1 cellular context compared by ENCODE assay signal in the genomic region with DNA sequence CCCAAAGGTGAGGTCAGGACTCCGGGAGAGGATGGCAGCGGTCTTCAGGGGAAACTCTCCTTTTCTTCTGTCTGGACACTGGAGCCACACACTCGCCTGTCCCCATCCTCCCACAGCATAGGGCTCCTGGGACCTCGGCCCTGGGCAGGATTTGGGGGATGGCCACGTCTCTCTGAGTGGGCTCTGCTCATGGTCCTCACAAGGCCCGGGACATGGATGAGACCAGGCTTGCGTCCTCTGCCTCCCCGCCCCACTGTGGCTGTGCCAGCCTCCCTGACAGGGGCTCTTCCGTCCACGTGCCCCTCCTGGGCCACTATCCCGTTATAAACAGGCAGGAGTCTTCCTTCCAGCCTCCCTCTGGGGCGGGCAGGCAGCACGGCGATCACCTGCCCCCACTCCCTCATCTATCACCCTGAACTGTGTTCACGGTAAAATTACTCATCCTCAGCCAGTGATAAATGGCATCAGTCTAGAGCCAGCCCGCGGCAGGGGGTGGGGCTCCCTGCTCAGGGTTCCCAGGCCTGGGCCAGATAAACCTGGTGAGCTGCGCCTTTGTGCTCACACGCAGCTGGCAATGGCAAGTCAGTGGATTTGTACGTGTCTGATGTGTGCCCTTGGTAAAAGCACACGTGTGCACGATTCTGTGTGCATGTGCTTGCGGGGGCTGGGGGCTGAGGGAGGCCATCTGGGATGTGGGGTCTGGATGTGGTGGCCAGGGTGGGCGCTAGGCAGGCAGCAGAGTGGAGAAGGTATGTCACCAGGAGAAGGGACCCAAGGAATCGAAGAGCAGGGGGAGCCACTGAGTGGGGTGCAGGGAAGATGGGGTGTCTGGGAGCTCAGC.
A peak's percentile ranks its signal among the peaks of the same experiment; 100 is the strongest.
TF ChIP-seq lines count a peak whose summit lies in the region.

No MANE protein-coding gene starts in this region.

TF ChIP-seq in K562, 482 proteins besides CTCF, POLR2A, EP300 and RAD21 (continues in another document):
- TF ChIP-seq LCOR (CRISPR knock-in tag; IDR thresholded peaks at IDR 0.05) (no peak), SRF (CRISPR knock-in tag; IDR thresholded peaks at IDR 0.05) (no peak), LARP7 (IDR thresholded peaks at IDR 0.05) (no peak), NR4A1 (CRISPR knock-in tag; IDR thresholded peaks at IDR 0.05) (no peak), NR4A1 (tag; IDR thresholded peaks at IDR 0.05) (no peak), KHSRP (IDR thresholded peaks at IDR 0.05) (no peak), MITF (IDR thresholded peaks at IDR 0.05) (no peak), TAF1 (IDR thresholded peaks at IDR 0.05; ENCODE audit: control insufficient read depth, extremely low read depth, insufficient read depth, low read length, severe bottlenecking) (no peak), NFATC3 (IDR thresholded peaks at IDR 0.05) (no peak), RBM39 (optimal IDR thresholded peaks at IDR 0.05; ENCODE audit: low read depth, low read length) (no peak), ZBTB1 (CRISPR knock-in tag; IDR thresholded peaks at IDR 0.05; ENCODE audit: borderline replicate concordance, low read depth) (no peak), KDM1A (IDR thresholded peaks at IDR 0.05) (0 out of 4 replicates have a peak, but pooled peaks of 1 of the 2 experiments have one; percentile 40), GABPA (tag; conservative IDR thresholded peaks at IDR 0.05; ENCODE audit: low read depth) (no peak), NFYB (IDR thresholded peaks at IDR 0.05; ENCODE audit: extremely low read depth, insufficient read length) (no peak), UBTF (IDR thresholded peaks at IDR 0.05; ENCODE audit: borderline replicate concordance in 1 of 2, low read depth in 2 of 2, low read length in 2 of 2) (no peak), HNRNPH1 (optimal IDR thresholded peaks at IDR 0.05; ENCODE audit: low read depth, low read length) (no peak), BHLHE40 (IDR thresholded peaks at IDR 0.05; ENCODE audit: low read length) (peak; percentile 43), TCF7 (IDR thresholded peaks at IDR 0.05; ENCODE audit: borderline replicate concordance) (no peak), ZNF444 (CRISPR knock-in tag; IDR thresholded peaks at IDR 0.05) (no peak), RBM25 (IDR thresholded peaks at IDR 0.05; ENCODE audit: low read depth, low read length, severe bottlenecking) (no peak), SNRNP70 (optimal IDR thresholded peaks at IDR 0.05; ENCODE audit: low read depth, low read length) (no peak), RCOR1 (IDR thresholded peaks at IDR 0.05; ENCODE audit: borderline replicate concordance in 1 of 2, low read depth in 2 of 2, low read length in 2 of 2) (peak in 1 of 2 experiments; percentile 33; a peak in 1 of 4 replicates), BCOR (IDR thresholded peaks at IDR 0.05) (no peak), U2AF1 (optimal IDR thresholded peaks at IDR 0.05; ENCODE audit: low read depth, low read length) (no peak), MAX (CRISPR knock-in tag; IDR thresholded peaks at IDR 0.05) (0 out of 2 replicates have a peak, but pooled peaks have one; percentile 10), XRCC3 (IDR thresholded peaks at IDR 0.05) (no peak), TBP (optimal IDR thresholded peaks at IDR 0.05; ENCODE audit: low read depth, low read length) (no peak), POLR2B (IDR thresholded peaks at IDR 0.05; ENCODE audit: low read depth, partially characterized antibody) (no peak), E2F6 (IDR thresholded peaks at IDR 0.05; ENCODE audit: borderline replicate concordance in 1 of 2, extremely low read depth in 1 of 2, insufficient read depth in 1 of 2, insufficient read length in 1 of 2, low read depth in 1 of 2, low read length in 1 of 2, poor library complexity in 1 of 2, severe bottlenecking in 1 of 2) (no peak)
- TF ChIP-seq, protein P1, sequence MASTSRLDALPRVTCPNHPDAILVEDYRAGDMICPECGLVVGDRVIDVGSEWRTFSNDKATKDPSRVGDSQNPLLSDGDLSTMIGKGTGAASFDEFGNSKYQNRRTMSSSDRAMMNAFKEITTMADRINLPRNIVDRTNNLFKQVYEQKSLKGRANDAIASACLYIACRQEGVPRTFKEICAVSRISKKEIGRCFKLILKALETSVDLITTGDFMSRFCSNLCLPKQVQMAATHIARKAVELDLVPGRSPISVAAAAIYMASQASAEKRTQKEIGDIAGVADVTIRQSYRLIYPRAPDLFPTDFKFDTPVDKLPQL (IDR thresholded peaks at IDR 0.05; ENCODE audit: extremely low read depth, insufficient read length) = no peak
- TF ChIP-seq, protein P2, sequence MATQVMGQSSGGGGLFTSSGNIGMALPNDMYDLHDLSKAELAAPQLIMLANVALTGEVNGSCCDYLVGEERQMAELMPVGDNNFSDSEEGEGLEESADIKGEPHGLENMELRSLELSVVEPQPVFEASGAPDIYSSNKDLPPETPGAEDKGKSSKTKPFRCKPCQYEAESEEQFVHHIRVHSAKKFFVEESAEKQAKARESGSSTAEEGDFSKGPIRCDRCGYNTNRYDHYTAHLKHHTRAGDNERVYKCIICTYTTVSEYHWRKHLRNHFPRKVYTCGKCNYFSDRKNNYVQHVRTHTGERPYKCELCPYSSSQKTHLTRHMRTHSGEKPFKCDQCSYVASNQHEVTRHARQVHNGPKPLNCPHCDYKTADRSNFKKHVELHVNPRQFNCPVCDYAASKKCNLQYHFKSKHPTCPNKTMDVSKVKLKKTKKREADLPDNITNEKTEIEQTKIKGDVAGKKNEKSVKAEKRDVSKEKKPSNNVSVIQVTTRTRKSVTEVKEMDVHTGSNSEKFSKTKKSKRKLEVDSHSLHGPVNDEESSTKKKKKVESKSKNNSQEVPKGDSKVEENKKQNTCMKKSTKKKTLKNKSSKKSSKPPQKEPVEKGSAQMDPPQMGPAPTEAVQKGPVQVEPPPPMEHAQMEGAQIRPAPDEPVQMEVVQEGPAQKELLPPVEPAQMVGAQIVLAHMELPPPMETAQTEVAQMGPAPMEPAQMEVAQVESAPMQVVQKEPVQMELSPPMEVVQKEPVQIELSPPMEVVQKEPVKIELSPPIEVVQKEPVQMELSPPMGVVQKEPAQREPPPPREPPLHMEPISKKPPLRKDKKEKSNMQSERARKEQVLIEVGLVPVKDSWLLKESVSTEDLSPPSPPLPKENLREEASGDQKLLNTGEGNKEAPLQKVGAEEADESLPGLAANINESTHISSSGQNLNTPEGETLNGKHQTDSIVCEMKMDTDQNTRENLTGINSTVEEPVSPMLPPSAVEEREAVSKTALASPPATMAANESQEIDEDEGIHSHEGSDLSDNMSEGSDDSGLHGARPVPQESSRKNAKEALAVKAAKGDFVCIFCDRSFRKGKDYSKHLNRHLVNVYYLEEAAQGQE (CRISPR knock-in tag; IDR thresholded peaks at IDR 0.05; ENCODE audit: low read depth) = no peak
- TF ChIP-seq, protein P3, sequence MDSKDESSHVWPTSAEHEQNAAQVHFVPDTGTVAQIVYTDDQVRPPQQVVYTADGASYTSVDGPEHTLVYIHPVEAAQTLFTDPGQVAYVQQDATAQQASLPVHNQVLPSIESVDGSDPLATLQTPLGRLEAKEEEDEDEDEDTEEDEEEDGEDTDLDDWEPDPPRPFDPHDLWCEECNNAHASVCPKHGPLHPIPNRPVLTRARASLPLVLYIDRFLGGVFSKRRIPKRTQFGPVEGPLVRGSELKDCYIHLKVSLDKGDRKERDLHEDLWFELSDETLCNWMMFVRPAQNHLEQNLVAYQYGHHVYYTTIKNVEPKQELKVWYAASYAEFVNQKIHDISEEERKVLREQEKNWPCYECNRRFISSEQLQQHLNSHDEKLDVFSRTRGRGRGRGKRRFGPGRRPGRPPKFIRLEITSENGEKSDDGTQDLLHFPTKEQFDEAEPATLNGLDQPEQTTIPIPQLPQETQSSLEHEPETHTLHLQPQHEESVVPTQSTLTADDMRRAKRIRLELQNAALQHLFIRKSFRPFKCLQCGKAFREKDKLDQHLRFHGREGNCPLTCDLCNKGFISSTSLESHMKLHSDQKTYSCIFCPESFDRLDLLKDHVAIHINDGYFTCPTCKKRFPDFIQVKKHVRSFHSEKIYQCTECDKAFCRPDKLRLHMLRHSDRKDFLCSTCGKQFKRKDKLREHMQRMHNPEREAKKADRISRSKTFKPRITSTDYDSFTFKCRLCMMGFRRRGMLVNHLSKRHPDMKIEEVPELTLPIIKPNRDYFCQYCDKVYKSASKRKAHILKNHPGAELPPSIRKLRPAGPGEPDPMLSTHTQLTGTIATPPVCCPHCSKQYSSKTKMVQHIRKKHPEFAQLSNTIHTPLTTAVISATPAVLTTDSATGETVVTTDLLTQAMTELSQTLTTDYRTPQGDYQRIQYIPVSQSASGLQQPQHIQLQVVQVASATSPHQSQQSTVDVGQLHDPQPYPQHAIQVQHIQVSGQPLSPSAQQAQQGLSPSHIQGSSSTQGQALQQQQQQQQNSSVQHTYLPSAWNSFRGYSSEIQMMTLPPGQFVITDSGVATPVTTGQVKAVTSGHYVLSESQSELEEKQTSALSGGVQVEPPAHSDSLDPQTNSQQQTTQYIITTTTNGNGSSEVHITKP (IDR thresholded peaks at IDR 0.05; ENCODE audit: partially characterized antibody) = no peak
- TF ChIP-seq, protein P4, sequence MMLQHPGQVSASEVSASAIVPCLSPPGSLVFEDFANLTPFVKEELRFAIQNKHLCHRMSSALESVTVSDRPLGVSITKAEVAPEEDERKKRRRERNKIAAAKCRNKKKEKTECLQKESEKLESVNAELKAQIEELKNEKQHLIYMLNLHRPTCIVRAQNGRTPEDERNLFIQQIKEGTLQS (IDR thresholded peaks at IDR 0.05) = peak; percentile 39; the same call in 1 of the 2 replicates
- TF ChIP-seq, protein P4 (CRISPR knock-in tag; conservative IDR thresholded peaks at IDR 0.05) = 0 out of 2 replicates have a peak, but pooled peaks have one; percentile 29
- TF ChIP-seq, protein P5, sequence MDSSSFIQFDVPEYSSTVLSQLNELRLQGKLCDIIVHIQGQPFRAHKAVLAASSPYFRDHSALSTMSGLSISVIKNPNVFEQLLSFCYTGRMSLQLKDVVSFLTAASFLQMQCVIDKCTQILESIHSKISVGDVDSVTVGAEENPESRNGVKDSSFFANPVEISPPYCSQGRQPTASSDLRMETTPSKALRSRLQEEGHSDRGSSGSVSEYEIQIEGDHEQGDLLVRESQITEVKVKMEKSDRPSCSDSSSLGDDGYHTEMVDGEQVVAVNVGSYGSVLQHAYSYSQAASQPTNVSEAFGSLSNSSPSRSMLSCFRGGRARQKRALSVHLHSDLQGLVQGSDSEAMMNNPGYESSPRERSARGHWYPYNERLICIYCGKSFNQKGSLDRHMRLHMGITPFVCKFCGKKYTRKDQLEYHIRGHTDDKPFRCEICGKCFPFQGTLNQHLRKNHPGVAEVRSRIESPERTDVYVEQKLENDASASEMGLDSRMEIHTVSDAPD (CRISPR knock-in tag; IDR thresholded peaks at IDR 0.05) = no peak
- TF ChIP-seq, protein P6, sequence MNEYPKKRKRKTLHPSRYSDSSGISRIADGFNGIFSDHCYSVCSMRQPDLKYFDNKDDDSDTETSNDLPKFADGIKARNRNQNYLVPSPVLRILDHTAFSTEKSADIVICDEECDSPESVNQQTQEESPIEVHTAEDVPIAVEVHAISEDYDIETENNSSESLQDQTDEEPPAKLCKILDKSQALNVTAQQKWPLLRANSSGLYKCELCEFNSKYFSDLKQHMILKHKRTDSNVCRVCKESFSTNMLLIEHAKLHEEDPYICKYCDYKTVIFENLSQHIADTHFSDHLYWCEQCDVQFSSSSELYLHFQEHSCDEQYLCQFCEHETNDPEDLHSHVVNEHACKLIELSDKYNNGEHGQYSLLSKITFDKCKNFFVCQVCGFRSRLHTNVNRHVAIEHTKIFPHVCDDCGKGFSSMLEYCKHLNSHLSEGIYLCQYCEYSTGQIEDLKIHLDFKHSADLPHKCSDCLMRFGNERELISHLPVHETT (CRISPR knock-in tag; conservative IDR thresholded peaks at IDR 0.05 in 1 of 2, IDR thresholded peaks at IDR 0.05 in 1 of 2) = no peak
- TF ChIP-seq, protein P7, sequence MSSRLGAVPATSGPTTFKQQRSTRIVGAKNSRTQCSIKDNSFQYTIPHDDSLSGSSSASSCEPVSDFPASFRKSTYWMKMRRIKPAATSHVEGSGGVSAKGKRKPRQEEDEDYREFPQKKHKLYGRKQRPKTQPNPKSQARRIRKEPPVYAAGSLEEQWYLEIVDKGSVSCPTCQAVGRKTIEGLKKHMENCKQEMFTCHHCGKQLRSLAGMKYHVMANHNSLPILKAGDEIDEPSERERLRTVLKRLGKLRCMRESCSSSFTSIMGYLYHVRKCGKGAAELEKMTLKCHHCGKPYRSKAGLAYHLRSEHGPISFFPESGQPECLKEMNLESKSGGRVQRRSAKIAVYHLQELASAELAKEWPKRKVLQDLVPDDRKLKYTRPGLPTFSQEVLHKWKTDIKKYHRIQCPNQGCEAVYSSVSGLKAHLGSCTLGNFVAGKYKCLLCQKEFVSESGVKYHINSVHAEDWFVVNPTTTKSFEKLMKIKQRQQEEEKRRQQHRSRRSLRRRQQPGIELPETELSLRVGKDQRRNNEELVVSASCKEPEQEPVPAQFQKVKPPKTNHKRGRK (tag; IDR thresholded peaks at IDR 0.05) = no peak
